8 cellular contexts compared by ENCODE assay signal in genomic region chr19:14005381-14006084, GRCh38. TPM values are rescaled to one million over a fixed set of nuclear protein-coding genes. Genes with fewer than 3 reads are reported as not detected.
DNase-seq lines count a peak whose midpoint lies in the region; ATAC-seq and TF ChIP-seq lines count a peak whose summit lies in the region.

No MANE protein-coding gene starts in this region.

- H4K20me1 ChIP-seq in KMS-11 (ENCODE audit: insufficient read depth): no peaks in the 10 kb centered on the region

- peak overlapping the region; percentile 99 for H3K9ac ChIP-seq in KMS-11

- no peaks in the 10 kb centered on the region for H3K9me3 Mint-ChIP-seq in CD4-positive, alpha-beta T cell
- no peaks in the 10 kb centered on the region for H3K9me3 Mint-ChIP-seq in stimulated activated naive CD8-positive, alpha-beta T cell treated with anti-CD3 and anti-CD28 coated beads, Interleukin-15, amount 100 ng/mL, for 72 hours

- intact Hi-C loops in CD4-positive, alpha-beta T cell (cut with DNase I, micrococcal nuclease): loop anchor here (1.0 to 5.0 kb wide), 6 partner anchors 19 to 98 kb away; partner anchors contain the start of genes DCAF15 (in 2 of the 2), BRME1 (in 1 of the 2), CC2D1A (in 1 of the 2) and MISP3 (in 1 of the 2)

- CTCF ChIA-PET in CD4-positive, alpha-beta T cell (lab: Charles Lee): interaction anchor here (0.5 to 2.0 kb wide), 7 partner anchors 17 to 131 kb away, joined by 3 to 9 read pairs (median 4); partner anchors contain the start of gene ASF1B

- H3K4me3 Mint-ChIP-seq in CD4-positive, alpha-beta T cell: peak overlapping the region; percentile 91
- H3K4me3 Mint-ChIP-seq in stimulated activated naive CD8-positive, alpha-beta T cell treated with anti-CD3 and anti-CD28 coated beads, Interleukin-15, amount 100 ng/mL, for 72 hours: peak overlapping the region; percentile 94 to 96

- H3K27ac Mint-ChIP-seq in CD4-positive, alpha-beta T cell: peak overlapping the region; percentile 91
- H3K27ac Mint-ChIP-seq in stimulated activated naive CD8-positive, alpha-beta T cell treated with anti-CD3 and anti-CD28 coated beads, Interleukin-15, amount 100 ng/mL, for 72 hours: peak overlapping the region; percentile 91 to 100

- peaks cover 49% of the 10 kb centered on the region for H3K4me1 Mint-ChIP-seq in CD4-positive, alpha-beta T cell (ENCODE audit: low read depth)
- H3K4me1 Mint-ChIP-seq in stimulated activated naive CD8-positive, alpha-beta T cell treated with anti-CD3 and anti-CD28 coated beads, Interleukin-15, amount 100 ng/mL, for 72 hours: peaks cover 58% of the 10 kb centered on the region

- peaks cover 19% of the 10 kb centered on the region for H3K4me1 ChIP-seq in KMS-11 (ENCODE audit: low read depth, poor library complexity, severe bottlenecking)
- H3K4me1 ChIP-seq in foreskin keratinocyte: no peaks in the 10 kb centered on the region
- no peaks in the 10 kb centered on the region for H3K4me1 ChIP-seq in neuron (ENCODE audit: insufficient read depth, low read length)

- no peaks in the 10 kb centered on the region for H3K27me3 Mint-ChIP-seq in CD4-positive, alpha-beta T cell
- H3K27me3 Mint-ChIP-seq in stimulated activated naive CD8-positive, alpha-beta T cell treated with anti-CD3 and anti-CD28 coated beads, Interleukin-15, amount 100 ng/mL, for 72 hours: no peaks in the 10 kb centered on the region

- TF ChIP-seq CTCF in CD4-positive, alpha-beta T cell (IDR thresholded peaks at IDR 0.05): no peak
- TF ChIP-seq CTCF in KMS-11 (conservative IDR thresholded peaks at IDR 0.05; ENCODE audit: low read depth, low read length): no peak
- no peak for TF ChIP-seq CTCF in foreskin keratinocyte (conservative IDR thresholded peaks at IDR 0.05)

- peak overlapping the region; percentile 99 for H3K27ac ChIP-seq in CD4-positive, alpha-beta T cell (ENCODE audit: low read depth, low read length)
- peak overlapping the region; percentile 97 for H3K27ac ChIP-seq in KMS-11
- H3K27ac ChIP-seq in foreskin keratinocyte: peak overlapping the region; percentile 62

- no peaks in the 10 kb centered on the region for H3K27me3 ChIP-seq in CD4-positive, alpha-beta T cell (ENCODE audit: control insufficient read depth, insufficient read depth, low read length)
- H3K27me3 ChIP-seq in KMS-11 (ENCODE audit: insufficient read depth, low read depth) (no peaks in the 10 kb centered on the region), foreskin keratinocyte (no peaks in the 10 kb centered on the region), neuron (ENCODE audit: insufficient read depth, low read length) (no peaks in the 10 kb centered on the region)

- H3K36me3 ChIP-seq in KMS-11 (ENCODE audit: insufficient read depth): no peaks in the 10 kb centered on the region
- H3K36me3 ChIP-seq in neuron (ENCODE audit: insufficient read depth, low read length): no peaks in the 10 kb centered on the region

- no peaks in the 10 kb centered on the region for H3K79me2 ChIP-seq in KMS-11 (ENCODE audit: insufficient read depth, low read depth)

- DNase-seq in CD4-positive, alpha-beta T cell: peak; percentile 88 to 96 (median 92)
- DNase-seq in SHP77 (lab: John Stamatoyannopoulos, UW): peak; percentile 50 to 65
- DNase-seq in activated gamma-delta T cell (lab: John Stamatoyannopoulos, UW): peak; percentile 89
- DNase-seq in foreskin keratinocyte: peak in 1 of 2 donors; percentile 47
- DNase-seq in stimulated activated naive CD8-positive, alpha-beta T cell treated with anti-CD3 and anti-CD28 coated beads, Interleukin-15, amount 100 ng/mL, for 72 hours: peak; percentile 89 to 91

- H3K4me2 ChIP-seq in KMS-11: 0 out of 2 replicates have a peak overlapping the region, but pooled peaks have one; percentile 57

- H3K4me3 ChIP-seq in KMS-11 (IDR thresholded peaks at IDR 0.05; ENCODE audit: insufficient read depth, low read depth, low read length): no peak overlapping the region
- peak overlapping the region; percentile 79 for H3K4me3 ChIP-seq in neuron (ENCODE audit: low read length)

- H3K36me3 Mint-ChIP-seq in CD4-positive, alpha-beta T cell (ENCODE audit: low read depth): peaks cover 12% of the 10 kb centered on the region

- no peaks in the 10 kb centered on the region for H3K9me3 ChIP-seq in CD4-positive, alpha-beta T cell (ENCODE audit: control insufficient read depth, low read length)
- H3K9me3 ChIP-seq in neuron (ENCODE audit: low read length): peaks cover under 1% of the 10 kb centered on the region

- POLR2A ChIA-PET in CD4-positive, alpha-beta T cell (lab: Charles Lee): interaction anchor here (0.7 to 7.2 kb wide), 26 partner anchors 7 to 910 kb away, joined by 3 to 117 read pairs (median 4); partner anchors contain the start of genes DCAF15, DNAJB1, IL27RA and PRKACA

- H2AFZ ChIP-seq in KMS-11 (ENCODE audit: low read depth): no peak overlapping the region
- H2AFZ ChIP-seq in neuron (ENCODE audit: low read depth, low read length): no peak overlapping the region

- ATAC-seq in CD4-positive, alpha-beta T cell (ENCODE audit: poor library complexity): peak; percentile 45
- ATAC-seq in GM21381 (IDR thresholded peaks at IDR 0.05; ENCODE audit: unreplicated experiment): peak; percentile 35
- peak; percentile 52 for ATAC-seq in foreskin keratinocyte
- peak; percentile 56 for ATAC-seq in stimulated activated naive CD8-positive, alpha-beta T cell treated with anti-CD3 and anti-CD28 coated beads, Interleukin-15, amount 100 ng/mL, for 72 hours

RNA-seq across cellular contexts. Expression of gene RFX1, which starts 0.6 kb away (rescaled TPM):
- 10 to 100 TPM; 14.6 to 16.3 TPM for total RNA-seq in CD4-positive, alpha-beta T cell
- 4.2 and 4.6 TPM in 2 replicates for total RNA-seq in foreskin keratinocyte
- 3.2 and 3.7 TPM in 2 replicates for polyA plus RNA-seq in foreskin keratinocyte

RNA-seq across cellular contexts. Expression of gene RLN3, which starts 22.4 kb away (rescaled TPM):
- not detected for total RNA-seq in CD4-positive, alpha-beta T cell
- total RNA-seq in foreskin keratinocyte: not detected in 2 replicates
- not detected in 2 replicates for polyA plus RNA-seq in foreskin keratinocyte

RNA-seq across cellular contexts. Expression of gene IL27RA, which starts 26.0 kb away (rescaled TPM):
- 10 to 100 TPM; 25.0 to 26.7 TPM for total RNA-seq in CD4-positive, alpha-beta T cell
- total RNA-seq in foreskin keratinocyte: 7.8 and 8.3 TPM in 2 replicates
- polyA plus RNA-seq in foreskin keratinocyte: 6.5 and 6.7 TPM in 2 replicates

RNA-seq across cellular contexts. Expression of gene DCAF15, which starts 53.2 kb away (rescaled TPM):
- total RNA-seq in CD4-positive, alpha-beta T cell: 10 to 100 TPM; 84.9 to 85.0 TPM
- total RNA-seq in foreskin keratinocyte: 32.6 and 33.9 TPM in 2 replicates
- polyA plus RNA-seq in foreskin keratinocyte: 37.1 and 42.8 TPM in 2 replicates

RNA-seq across cellular contexts. Expression of gene PALM3, which starts 56.3 kb away (rescaled TPM):
- total RNA-seq in CD4-positive, alpha-beta T cell: under 1 TPM in 1 of 2 experiments, not detected in 1; 0.25 TPM
- not detected in 2 replicates for total RNA-seq in foreskin keratinocyte
- polyA plus RNA-seq in foreskin keratinocyte: 0.11 and 0.12 TPM in 2 replicates
